ENCODE assay signal across 8 cellular contexts in genomic region chr6:44388135-44388487, GRCh38. TPM values are rescaled to one million over a fixed set of nuclear protein-coding genes. Genes with fewer than 3 reads are reported as not detected.
DNase-seq lines count a peak whose midpoint lies in the region; ATAC-seq and TF ChIP-seq lines count a peak whose summit lies in the region.

No MANE protein-coding gene starts in this region.

- POLR2A ChIA-PET in activated CD4-positive, alpha-beta memory T cell treated with anti-CD3 and anti-CD28 coated beads, Interleukin-2, amount 10 ng/mL, durations not matched to agents 7 days and 5 days (lab: Charles Lee): interaction anchor here (1.1 to 2.2 kb wide), 12 partner anchors 8 to 990 kb away, joined by 3 to 9 read pairs (median 6); partner anchors contain the start of genes AARS2, HSP90AB1 and SUPT3H

- no peaks in the 10 kb centered on the region for H3K27me3 ChIP-seq in iPS-20b (ENCODE audit: insufficient read depth, low read length)

- ATAC-seq in stimulated activated naive CD8-positive, alpha-beta T cell treated with anti-CD3 and anti-CD28 coated beads, Interleukin-15, amount 100 ng/mL, for 72 hours: no peak

- H3K9me3 ChIP-seq in iPS-20b (ENCODE audit: insufficient read depth, low read depth, low read length): no peaks in the 10 kb centered on the region

- peaks cover 42% of the 10 kb centered on the region for H3K36me3 Mint-ChIP-seq in activated CD4-positive, alpha-beta memory T cell treated with anti-CD3 and anti-CD28 coated beads, Interleukin-2, amount 10 ng/mL, durations not matched to agents 7 days and 5 days (ENCODE audit: low read depth)

- H3K4me3 Mint-ChIP-seq in activated CD4-positive, alpha-beta memory T cell treated with anti-CD3 and anti-CD28 coated beads, Interleukin-2, amount 10 ng/mL, durations not matched to agents 7 days and 5 days: peak overlapping the region; percentile 99
- H3K4me3 Mint-ChIP-seq in stimulated activated naive CD8-positive, alpha-beta T cell treated with anti-CD3 and anti-CD28 coated beads, Interleukin-15, amount 100 ng/mL, for 72 hours: peak overlapping the region; percentile 96 to 99

- TF ChIP-seq CTCF in HFF-Myc (IDR thresholded peaks at IDR 0.05; ENCODE audit: low read depth, low read length, missing control alignments): no peak
- TF ChIP-seq CTCF in GM20000 (IDR thresholded peaks at IDR 0.05; ENCODE audit: extremely low read depth, missing control alignments): no peak

- DNase-seq in COLO829 (ENCODE audit: low spot score): peak; percentile 41
- no peak for DNase-seq in HFF-Myc (ENCODE audit: extremely low read depth, low read depth)
- DNase-seq in activated CD4-positive, alpha-beta memory T cell treated with anti-CD3 and anti-CD28 coated beads, Interleukin-2, amount 10 ng/mL, durations not matched to agents 7 days and 5 days: no peak
- DNase-seq in stimulated activated naive CD8-positive, alpha-beta T cell treated with anti-CD3 and anti-CD28 coated beads, Interleukin-15, amount 100 ng/mL, for 72 hours: no peak
- no peak for DNase-seq in GM20000 (ENCODE audit: low spot score)
- DNase-seq in NCI-H1048 (lab: John Stamatoyannopoulos, UW): no peak
- DNase-seq in ecto neural progenitor cell (ENCODE audit: low spot score): no peak

- no peaks in the 10 kb centered on the region for H3K9me3 Mint-ChIP-seq in activated CD4-positive, alpha-beta memory T cell treated with anti-CD3 and anti-CD28 coated beads, Interleukin-2, amount 10 ng/mL, durations not matched to agents 7 days and 5 days
- no peaks in the 10 kb centered on the region for H3K9me3 Mint-ChIP-seq in stimulated activated naive CD8-positive, alpha-beta T cell treated with anti-CD3 and anti-CD28 coated beads, Interleukin-15, amount 100 ng/mL, for 72 hours

- peak overlapping the region; percentile 92; the same call in 1 of the 2 replicates for H3K9ac ChIP-seq in iPS-20b (ENCODE audit: low read depth, low read length)

- H3K27ac ChIP-seq in iPS-20b (ENCODE audit: low read length): no peak overlapping the region

- H3K36me3 ChIP-seq in iPS-20b (ENCODE audit: insufficient read depth, low read depth, low read length): peaks cover 28% of the 10 kb centered on the region

- H3K27ac Mint-ChIP-seq in activated CD4-positive, alpha-beta memory T cell treated with anti-CD3 and anti-CD28 coated beads, Interleukin-2, amount 10 ng/mL, durations not matched to agents 7 days and 5 days: peak overlapping the region; percentile 97
- H3K27ac Mint-ChIP-seq in stimulated activated naive CD8-positive, alpha-beta T cell treated with anti-CD3 and anti-CD28 coated beads, Interleukin-15, amount 100 ng/mL, for 72 hours: peak overlapping the region; percentile 98 to 99

- peaks cover 6% of the 10 kb centered on the region for H3K27me3 Mint-ChIP-seq in activated CD4-positive, alpha-beta memory T cell treated with anti-CD3 and anti-CD28 coated beads, Interleukin-2, amount 10 ng/mL, durations not matched to agents 7 days and 5 days
- H3K27me3 Mint-ChIP-seq in stimulated activated naive CD8-positive, alpha-beta T cell treated with anti-CD3 and anti-CD28 coated beads, Interleukin-15, amount 100 ng/mL, for 72 hours: no peaks in the 10 kb centered on the region

- peaks cover 42% of the 10 kb centered on the region for H3K4me1 Mint-ChIP-seq in activated CD4-positive, alpha-beta memory T cell treated with anti-CD3 and anti-CD28 coated beads, Interleukin-2, amount 10 ng/mL, durations not matched to agents 7 days and 5 days
- H3K4me1 Mint-ChIP-seq in stimulated activated naive CD8-positive, alpha-beta T cell treated with anti-CD3 and anti-CD28 coated beads, Interleukin-15, amount 100 ng/mL, for 72 hours: peaks cover 49% of the 10 kb centered on the region

- peaks cover 11% of the 10 kb centered on the region; the same call in 1 of the 2 replicates for H3K4me1 ChIP-seq in iPS-20b (ENCODE audit: insufficient read depth, low read length)

- H3K4me3 ChIP-seq in HFF-Myc (replicated peaks; ENCODE audit: low read depth, low read length) (peak overlapping the region; percentile 85), iPS-20b (ENCODE audit: low read length) (peak overlapping the region; percentile 90)

- CTCF ChIA-PET in activated CD4-positive, alpha-beta memory T cell treated with anti-CD3 and anti-CD28 coated beads, Interleukin-2, amount 10 ng/mL, durations not matched to agents 7 days and 5 days (lab: Charles Lee): interaction anchor here (0.8 to 1.2 kb wide), 2 partner anchors 10 to 41 kb away, joined by 3 read pairs; no protein-coding TSS in a partner anchor

RNA-seq across cellular contexts. Expression of gene CDC5L, which starts 0.6 kb away (rescaled TPM):
- total RNA-seq in activated CD4-positive, alpha-beta memory T cell treated with anti-CD3 and anti-CD28 coated beads, Interleukin-2, amount 10 ng/mL, durations not matched to agents 7 days and 5 days: 10 to 100 TPM; 23.8 to 24.2 TPM

RNA-seq across cellular contexts. Expression of gene SPATS1, which starts 45.7 kb away (rescaled TPM):
- not detected for total RNA-seq in activated CD4-positive, alpha-beta memory T cell treated with anti-CD3 and anti-CD28 coated beads, Interleukin-2, amount 10 ng/mL, durations not matched to agents 7 days and 5 days
